In the genomic region with DNA sequence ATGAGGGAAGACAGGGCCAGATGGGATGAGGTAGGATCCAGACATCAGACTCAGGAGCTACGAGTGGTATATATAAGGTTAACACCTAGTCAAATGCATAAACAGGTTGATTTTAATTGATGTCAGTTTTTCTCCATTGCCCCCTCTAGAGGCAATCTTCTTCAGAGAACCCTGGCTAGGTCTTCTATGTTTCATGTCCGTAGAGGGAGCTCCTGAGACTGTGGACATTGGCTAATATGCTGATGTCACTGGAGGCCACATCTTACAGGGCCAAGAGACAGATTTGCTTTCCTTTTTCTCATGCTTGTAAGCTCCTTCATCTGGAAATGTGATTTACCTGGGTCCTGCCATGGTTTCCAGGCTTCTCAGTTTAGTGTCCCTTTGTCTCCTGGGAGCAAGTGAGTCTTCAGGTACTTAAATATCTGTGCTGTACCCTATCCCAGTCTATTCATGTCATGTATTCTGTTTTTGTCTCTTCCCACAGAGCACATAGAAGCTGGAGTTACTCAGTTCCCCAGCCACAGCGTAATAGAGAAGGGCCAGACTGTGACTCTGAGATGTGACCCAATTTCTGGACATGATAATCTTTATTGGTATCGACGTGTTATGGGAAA, we compare ENCODE assay signal across 8 cellular contexts.
DNase-seq lines count a peak whose midpoint lies in the region; ATAC-seq and TF ChIP-seq lines count a peak whose summit lies in the region.

No MANE protein-coding gene starts in this region.

- H3K36me3 Mint-ChIP-seq in osteocyte (ENCODE audit: unreplicated experiment), result no peaks in the 10 kb centered on the region

- H3K4me3 Mint-ChIP-seq in osteocyte (ENCODE audit: unreplicated experiment), result no peak overlapping the region

- intact Hi-C loops in Panc1 (cut with micrococcal nuclease; ENCODE audit: unreplicated experiment), result loop anchor here (5.0 kb wide), 1 partner anchor 50 kb away; no protein-coding TSS in a partner anchor

- H3K27ac Mint-ChIP-seq in osteocyte (ENCODE audit: unreplicated experiment), result no peak overlapping the region

- no peaks in the 10 kb centered on the region for H3K27me3 ChIP-seq in Panc1 (ENCODE audit: control insufficient read depth, insufficient read depth, low read length)

- H3K27ac ChIP-seq in Panc1 (ENCODE audit: low read length) (no peak overlapping the region), coronary artery (no peak overlapping the region)

- peaks cover 5% of the 10 kb centered on the region for H3K4me1 ChIP-seq in Panc1 (ENCODE audit: control insufficient read depth, insufficient read depth, low read length)

- H3K4me3 ChIP-seq in Panc1 (ENCODE audit: low read depth in 2 of 2, low read length in 2 of 2) (no peak overlapping the region), coronary artery (no peak overlapping the region)

- H3K4me1 Mint-ChIP-seq in osteocyte (ENCODE audit: unreplicated experiment), result peaks cover 21% of the 10 kb centered on the region

- H3K36me3 ChIP-seq in Panc1 (ENCODE audit: control insufficient read depth, insufficient read depth, low read length), result no peaks in the 10 kb centered on the region

- POLR2A ChIA-PET in Panc1 (lab: Charles Lee), result no interaction called here

- H3K9me3 Mint-ChIP-seq in osteocyte (ENCODE audit: unreplicated experiment), result no peaks in the 10 kb centered on the region

- in situ Hi-C loops in Panc1 (cut with HindIII; ENCODE audit: low pct_unique_long_range_greater_than_20kb, low sequenced_read_pairs), result no loop called here

- CTCF ChIA-PET in Panc1 (lab: Charles Lee), result interaction anchor here (0.6 to 0.9 kb wide), 4 partner anchors 16 to 90 kb away, joined by 3 to 4 read pairs (median 3); no protein-coding TSS in a partner anchor

- ATAC-seq in GM19397 (IDR thresholded peaks at IDR 0.05; ENCODE audit: unreplicated experiment) (peak; percentile 69), HG03175 (IDR thresholded peaks at IDR 0.05; ENCODE audit: unreplicated experiment) (peak; percentile 92), Panc1 (peak; percentile 81), esophagus mucosa (peak; percentile 77)

- TF ChIP-seq CTCF in Panc1 (IDR thresholded peaks at IDR 0.05) (peak; percentile 69), osteocyte (IDR thresholded peaks at IDR 0.05) (peak; percentile 61), coronary artery (IDR thresholded peaks at IDR 0.05) (no peak)

- peak; percentile 70 for DNase-seq in SIG-M5 treated with dmso at 0.1 percent for 504 hours (lab: John Stamatoyannopoulos, UW; ENCODE audit: unreplicated experiment)
- no peak for DNase-seq in SIG-M5 (lab: John Stamatoyannopoulos, UW)
- DNase-seq in Panc1 (ENCODE audit: low read depth, low spot score), result no peak
- no peak for DNase-seq in osteocyte (ENCODE audit: extremely low spot score, unreplicated experiment)
- DNase-seq in coronary artery (ENCODE audit: low spot score), result no peak

- no peaks in the 10 kb centered on the region for H3K9me3 ChIP-seq in Panc1 (ENCODE audit: control insufficient read depth, insufficient read depth, low read depth, low read length)

- BruUV-seq in Panc1 (replicated peaks; lab: Mats Ljungman, UMichigan), result no TSS peak

- H3K27me3 Mint-ChIP-seq in osteocyte (ENCODE audit: unreplicated experiment), result no peaks in the 10 kb centered on the region
